ENCODE assay signal across 8 cellular contexts in the genomic region with DNA sequence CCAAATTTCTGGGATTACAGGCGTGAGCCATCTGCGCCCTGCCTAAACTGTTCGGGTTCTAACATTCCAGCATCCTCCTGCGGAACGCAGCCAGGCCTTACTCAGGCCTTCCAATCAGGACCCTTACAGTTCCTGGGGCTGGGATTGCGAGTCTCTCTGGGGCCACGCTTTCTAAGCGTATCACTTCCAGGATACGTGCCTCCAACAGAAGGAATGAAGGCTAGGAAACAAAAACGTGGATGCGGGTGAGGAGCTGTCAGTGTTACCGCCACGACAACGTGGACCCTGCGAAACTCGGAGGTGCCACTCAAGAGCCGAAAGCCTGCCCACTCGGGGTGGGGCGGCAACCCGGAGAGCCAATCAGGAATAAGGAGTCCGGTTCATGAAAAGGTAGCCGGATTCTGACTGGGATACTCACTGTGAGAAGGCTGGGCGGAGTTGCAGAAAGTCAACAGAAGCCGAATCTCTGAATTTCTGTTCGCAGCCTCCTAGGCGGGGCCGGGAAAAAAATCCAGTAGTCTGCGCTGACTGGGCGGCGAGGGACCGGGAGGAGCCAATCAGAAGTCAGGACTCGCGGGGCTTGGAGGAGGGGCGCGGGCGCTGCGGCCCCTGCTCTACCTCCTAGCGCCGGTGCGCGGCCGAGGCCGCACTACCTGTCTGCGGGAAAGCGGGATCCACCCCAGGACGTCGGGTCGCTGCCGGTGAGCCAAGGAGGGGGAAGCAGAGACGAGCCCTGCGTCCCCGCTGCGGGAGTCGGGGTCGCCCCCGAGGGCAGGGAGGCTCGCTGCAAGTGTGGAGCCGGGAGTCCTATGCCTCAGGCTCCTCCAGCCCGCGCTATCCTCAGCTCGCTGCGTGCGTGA. TPM values are rescaled to one million over a fixed set of nuclear protein-coding genes. Genes with fewer than 3 reads are reported as not detected.
DNase-seq lines count a peak whose midpoint lies in the region; FAIRE-seq and TF ChIP-seq lines count a peak whose summit lies in the region.

A gene with protein sequence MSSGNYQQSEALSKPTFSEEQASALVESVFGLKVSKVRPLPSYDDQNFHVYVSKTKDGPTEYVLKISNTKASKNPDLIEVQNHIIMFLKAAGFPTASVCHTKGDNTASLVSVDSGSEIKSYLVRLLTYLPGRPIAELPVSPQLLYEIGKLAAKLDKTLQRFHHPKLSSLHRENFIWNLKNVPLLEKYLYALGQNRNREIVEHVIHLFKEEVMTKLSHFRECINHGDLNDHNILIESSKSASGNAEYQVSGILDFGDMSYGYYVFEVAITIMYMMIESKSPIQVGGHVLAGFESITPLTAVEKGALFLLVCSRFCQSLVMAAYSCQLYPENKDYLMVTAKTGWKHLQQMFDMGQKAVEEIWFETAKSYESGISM (plus strand): TSS at position 607 of the 860 bp plus-strand sequence. CDS start 5,512 bp downstream, outside the sequence.

- peaks cover 0 to 3% of the 10 kb centered on the region in 2 donors for H3K9me3 ChIP-seq in neuronal stem cell (replicated peaks in 1 of 2; ENCODE audit: control insufficient read depth in 2 of 2, insufficient read depth in 1 of 2, low read depth in 1 of 2, low read length in 2 of 2)

- H3K23ac ChIP-seq in neuronal stem cell (ENCODE audit: low read depth, low read length, poor library complexity) = peak within 1 kb of the TSS; percentile 89

- no peaks in the 10 kb centered on the region for H3K27me3 Mint-ChIP-seq in activated naive CD4-positive, alpha-beta T cell treated with anti-CD3 and anti-CD28 coated beads for 36 hours (ENCODE audit: low read depth)

- peak within 1 kb of the TSS; percentile 87 for H3K9ac ChIP-seq in neuronal stem cell (ENCODE audit: low read depth, low read length, poor library complexity)

- H3K4me1 ChIP-seq in neuronal stem cell (ENCODE audit: control insufficient read depth in 2 of 2, insufficient read depth in 1 of 2, low read depth in 1 of 2, low read length in 2 of 2) = peaks cover 2 to 3% of the 10 kb centered on the region in 2 donors

- FAIRE-seq in G401.6 (lab: Jason Lieb, UNC) = peak; percentile 99

- H2BK120ac ChIP-seq in neuronal stem cell (ENCODE audit: low read depth, low read length) = no peak within 1 kb of the TSS

- no peak within 1 kb of the TSS for H2AK5ac ChIP-seq in neuronal stem cell (ENCODE audit: low read depth, low read length)

- peak within 1 kb of the TSS; percentile 69 for H2BK5ac ChIP-seq in neuronal stem cell (ENCODE audit: low read length)

- no peaks in the 10 kb centered on the region for H3K9me3 Mint-ChIP-seq in activated naive CD4-positive, alpha-beta T cell treated with anti-CD3 and anti-CD28 coated beads for 36 hours

- no peak within 1 kb of the TSS for H4K91ac ChIP-seq in neuronal stem cell (ENCODE audit: low read depth, low read length, poor library complexity)

- H3K4me1 Mint-ChIP-seq in activated naive CD4-positive, alpha-beta T cell treated with anti-CD3 and anti-CD28 coated beads for 36 hours (ENCODE audit: low read depth) = peaks cover 20% of the 10 kb centered on the region

- peak within 1 kb of the TSS; percentile 95 for H3K18ac ChIP-seq in neuronal stem cell (ENCODE audit: low read length)

- no peaks in the 10 kb centered on the region for H3K36me3 ChIP-seq in neuronal stem cell (replicated peaks in 1 of 2; ENCODE audit: control insufficient read depth in 2 of 2, insufficient read depth in 2 of 2, low read length in 2 of 2)

- no peak within 1 kb of the TSS for H4K8ac ChIP-seq in neuronal stem cell (ENCODE audit: low read depth, low read length)

- no peaks in the 10 kb centered on the region for H3K36me3 Mint-ChIP-seq in activated naive CD4-positive, alpha-beta T cell treated with anti-CD3 and anti-CD28 coated beads for 36 hours (ENCODE audit: low read depth)

- peak within 1 kb of the TSS; percentile 71 to 92 for H3K4me3 ChIP-seq in neuronal stem cell (ENCODE audit: low read length in 2 of 2)

- H3K27ac Mint-ChIP-seq in activated naive CD4-positive, alpha-beta T cell treated with anti-CD3 and anti-CD28 coated beads for 36 hours = no peak within 1 kb of the TSS

- POLR2A ChIA-PET in HEK293T (lab: Yijun Ruan, JAX) = interaction anchor here (0.7 to 4.0 kb wide), 9 partner anchors 10 to 208 kb away, joined by 3 to 27 read pairs (median 5); partner anchors contain the start of genes CHRNA5, IREB2, PSMA4 and SKIC8

- peak within 1 kb of the TSS; percentile 71 for H3K14ac ChIP-seq in neuronal stem cell (ENCODE audit: low read length)

- H3K4me2 ChIP-seq in neuronal stem cell (ENCODE audit: insufficient read depth, low read length, poor library complexity, severe bottlenecking) = peak within 1 kb of the TSS; percentile 95

- no peak within 1 kb of the TSS for H2BK15ac ChIP-seq in neuronal stem cell (ENCODE audit: low read length)

- H3K27ac ChIP-seq in neuronal stem cell (replicated peaks; ENCODE audit: low read length) = peak within 1 kb of the TSS; percentile 5

- peak within 1 kb of the TSS; percentile 82 for H2BK12ac ChIP-seq in neuronal stem cell (ENCODE audit: low read length)

- peak; percentile 97 for DNase-seq in HEK293T (ENCODE audit: extremely low spot score)
- peak; percentile 83 for DNase-seq in MV-4-11 (lab: John Stamatoyannopoulos, UW)
- DNase-seq in SK-MEL-5 (ENCODE audit: low read depth, low spot score) = peak; percentile 98
- peak; percentile 87 for DNase-seq in activated naive CD4-positive, alpha-beta T cell treated with anti-CD3 and anti-CD28 coated beads for 36 hours
- peak; percentile 88 for DNase-seq in germinal center (ENCODE audit: low spot score)
- peak; percentile 92 for DNase-seq in neuronal stem cell (ENCODE audit: low spot score)
- peak; percentile 97 for DNase-seq in stromal cell of bone marrow (ENCODE audit: low read depth)

- CTCF ChIA-PET in HEK293T (lab: Yijun Ruan, JAX) = interaction anchor here (0.6 to 0.7 kb wide), 2 partner anchors 112 to 113 kb away, joined by 3 to 4 read pairs; no protein-coding TSS in a partner anchor
- CTCF ChIA-PET in activated naive CD4-positive, alpha-beta T cell treated with anti-CD3 and anti-CD28 coated beads for 36 hours (lab: Charles Lee) = no interaction called here

- no peaks in the 10 kb centered on the region for H3K79me1 ChIP-seq in neuronal stem cell (ENCODE audit: low read depth, low read length)

- peaks cover 0 to 29% (median 15%) of the 10 kb centered on the region in 3 experiments for H3K27me3 ChIP-seq in neuronal stem cell (ENCODE audit: control insufficient read depth in 3 of 3, insufficient read depth in 3 of 3, low read depth in 1 of 3, low read length in 3 of 3)

- peak within 1 kb of the TSS; percentile 99 for H2AFZ ChIP-seq in neuronal stem cell (ENCODE audit: low read length)

- no CpG with 5 or more reads among the region's 63 CpGs for WGBS in neuronal stem cell (ENCODE audit: extremely low coverage in 2 of 2, insufficient read length in 2 of 2, insufficient replicate concordance in 1 of 2), 2 donors

- intact Hi-C loops in activated naive CD4-positive, alpha-beta T cell treated with anti-CD3 and anti-CD28 coated beads for 36 hours (cut with micrococcal nuclease) = loop anchor here (1.0 to 5.0 kb wide), 3 partner anchors 33 to 70 kb away; partner anchors contain the start of genes IREB2 and PSMA4

- H3K4me3 Mint-ChIP-seq in activated naive CD4-positive, alpha-beta T cell treated with anti-CD3 and anti-CD28 coated beads for 36 hours = peak within 1 kb of the TSS; percentile 75

- H3K4ac ChIP-seq in neuronal stem cell (ENCODE audit: low read length) = no peak within 1 kb of the TSS

- in situ Hi-C loops in SK-MEL-5 (cut with HindIII; ENCODE audit: low pct_unique_long_range_greater_than_20kb, low sequenced_read_pairs) = no loop called here

TF ChIP-seq in HEK293T, 16 proteins besides CTCF, POLR2A, EP300 and RAD21:
- TF ChIP-seq, protein P1, sequence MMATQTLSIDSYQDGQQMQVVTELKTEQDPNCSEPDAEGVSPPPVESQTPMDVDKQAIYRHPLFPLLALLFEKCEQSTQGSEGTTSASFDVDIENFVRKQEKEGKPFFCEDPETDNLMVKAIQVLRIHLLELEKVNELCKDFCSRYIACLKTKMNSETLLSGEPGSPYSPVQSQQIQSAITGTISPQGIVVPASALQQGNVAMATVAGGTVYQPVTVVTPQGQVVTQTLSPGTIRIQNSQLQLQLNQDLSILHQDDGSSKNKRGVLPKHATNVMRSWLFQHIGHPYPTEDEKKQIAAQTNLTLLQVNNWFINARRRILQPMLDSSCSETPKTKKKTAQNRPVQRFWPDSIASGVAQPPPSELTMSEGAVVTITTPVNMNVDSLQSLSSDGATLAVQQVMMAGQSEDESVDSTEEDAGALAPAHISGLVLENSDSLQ (IDR thresholded peaks at IDR 0.05) = peak; percentile 99
- peak; percentile 71 for TF ChIP-seq L3MBTL2 (conservative IDR thresholded peaks at IDR 0.05)
- no peak for TF ChIP-seq ZNF384 (IDR thresholded peaks at IDR 0.05)

RNA-seq across cellular contexts. Expression of the gene that starts here (rescaled TPM):
- total RNA-seq in SK-MEL-5 (2014; rRNA removed; shearing (Covaris generic)) = 4.8 and 6.6 TPM in 2 replicates
- 3.8 and 8.6 TPM in 2 replicates for polyA plus RNA-seq in SK-MEL-5 (2015; cell fraction: cytosol; rRNA removed)
- 2.3 and 8.2 TPM in 2 replicates for polyA plus RNA-seq in SK-MEL-5 (2015; cell fraction: nucleus; rRNA removed)
- 1 to 10 TPM; 3.4 to 3.6 TPM for total RNA-seq in activated naive CD4-positive, alpha-beta T cell treated with anti-CD3 and anti-CD28 coated beads for 36 hours
- 1.3 TPM for polyA plus RNA-seq in neuronal stem cell (2013, experiment 1 of 2)
- polyA plus RNA-seq in neuronal stem cell (2013, experiment 2 of 2) = 1.4 TPM

Comparison
In these comparisons a context has a peak if more than half of its experiments do, and no peak if none do; other contexts are left out.
1. Peak in every context shown above with its lines: DNase-seq, H3K4me3 ChIP-seq and H3K27ac ChIP-seq.